Comparison of ENCODE assay signal across 9 cellular contexts in the genomic region with DNA sequence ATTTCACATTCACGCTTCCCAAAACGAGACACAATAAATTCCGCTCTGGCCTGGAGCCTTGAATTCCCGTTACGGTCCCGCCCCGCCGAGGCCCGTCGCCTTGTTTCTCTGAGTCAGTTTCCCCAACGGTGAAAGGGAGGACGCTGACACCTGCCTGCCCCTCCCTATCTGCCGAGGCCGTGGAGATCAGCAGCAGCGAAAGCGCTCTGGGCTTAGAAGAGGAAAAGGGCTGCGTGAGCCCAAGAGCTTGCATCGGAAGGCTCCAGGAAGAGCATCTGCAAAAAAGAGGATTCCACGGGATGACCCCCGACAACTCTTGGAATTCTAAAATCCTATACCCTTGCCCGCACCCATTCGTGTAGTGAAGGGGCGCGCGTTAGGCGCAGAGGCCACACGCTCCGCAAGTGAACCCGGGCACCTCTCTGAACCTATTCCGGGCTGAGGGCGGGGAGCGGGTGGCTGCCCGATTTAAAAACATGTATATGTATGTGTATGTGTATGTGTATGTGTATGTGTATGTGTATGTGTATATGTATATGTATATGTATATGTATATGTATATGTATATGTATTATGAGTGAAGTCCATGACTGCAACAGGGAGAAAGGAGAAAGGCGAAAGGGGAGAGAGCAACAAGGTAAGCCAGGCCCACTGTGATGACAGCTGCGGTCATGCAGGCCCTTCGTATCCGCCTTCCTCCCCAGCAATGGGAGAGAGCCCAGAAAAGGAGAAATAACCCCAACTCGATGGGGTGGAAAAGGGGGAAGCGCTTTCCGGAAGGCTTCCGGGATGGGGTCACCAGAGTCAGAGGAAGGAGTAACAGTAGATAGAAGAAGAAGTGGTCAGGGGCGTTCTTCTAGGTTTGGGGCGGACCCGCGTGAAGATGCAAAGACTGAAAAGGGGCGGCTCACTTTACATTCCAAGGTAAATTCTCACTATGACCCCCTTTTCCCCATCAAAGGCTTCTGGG. TPM values are rescaled to one million over a fixed set of nuclear protein-coding genes. Genes with fewer than 3 reads are reported as not detected.
DNase-seq lines count a peak whose midpoint lies in the region; ATAC-seq and TF ChIP-seq lines count a peak whose summit lies in the region.
"Had no signal": no experiment of that assay in that cellular context is flagged by ENCODE, and none has a peak within 500 bp of the region (broad histone marks: within the 10 kb centered on the region; RNA-seq: fewer than 3 reads in every experiment).

No MANE protein-coding gene starts in this region.

- no peak overlapping the region for H2BK15ac ChIP-seq in H9 (ENCODE audit: low read depth, low read length)

- BruUV-seq in Panc1 (replicated peaks; lab: Mats Ljungman, UMichigan), result TSS peak; percentile 97

- H3K4me1 Mint-ChIP-seq in CD4-positive, CD25-positive, alpha-beta regulatory T cell, result peaks cover 14 to 45% (median 28%) of the 10 kb centered on the region in 4 donors
- H3K4me1 Mint-ChIP-seq in H9, result peaks cover 20 to 21% of the 10 kb centered on the region in 2 experiments

- POLR2A ChIA-PET in Panc1 (lab: Charles Lee), result interaction anchor here (0.6 kb wide), 2 partner anchors 37 to 195 kb away, joined by 3 to 4 read pairs; no protein-coding TSS in a partner anchor

- H2BK12ac ChIP-seq in H9 (ENCODE audit: insufficient read length, low read depth, low read length), result no peak overlapping the region

- ATAC-seq in CD4-positive, CD25-positive, alpha-beta regulatory T cell (ENCODE audit: low read depth in 2 of 2), result peak; percentile 4 to 14
- ATAC-seq in Panc1, result peak; percentile 19
- ATAC-seq in heart left ventricle, result peak; percentile 12 to 47 (median 23)
- ATAC-seq in GM21529 (IDR thresholded peaks at IDR 0.05; ENCODE audit: unreplicated experiment), result no peak

- H3K79me1 ChIP-seq in H9 (ENCODE audit: insufficient read depth, low read depth, low read length, poor library complexity, severe bottlenecking), result peaks cover 5% of the 10 kb centered on the region

- TF ChIP-seq CTCF in H9 (conservative IDR thresholded peaks at IDR 0.05) (no peak), Panc1 (IDR thresholded peaks at IDR 0.05) (no peak), heart left ventricle (IDR thresholded peaks at IDR 0.05) (no peak), sigmoid colon (IDR thresholded peaks at IDR 0.05) (no peak)

- no peak overlapping the region for H2BK20ac ChIP-seq in H9 (ENCODE audit: low read depth, low read length, poor library complexity, severe bottlenecking)

- H4K91ac ChIP-seq in H9 (ENCODE audit: insufficient read length, low read depth, low read length), result no peak overlapping the region

- no peak overlapping the region for H3K56ac ChIP-seq in H9 (ENCODE audit: insufficient read length, low read depth, low read length)

- peak overlapping the region; percentile 27 for H3K9ac ChIP-seq in H9 (ENCODE audit: extremely low read depth, insufficient read length, low read length)

- peaks cover 10% of the 10 kb centered on the region; the same call in 1 of the 2 replicates for H3K79me2 ChIP-seq in H9 (ENCODE audit: insufficient read depth, low read length)

- H2BK5ac ChIP-seq in H9 (ENCODE audit: insufficient read length, low read length), result no peak overlapping the region

- no peaks in the 10 kb centered on the region for H3K9me3 ChIP-seq in CD4-positive, CD25-positive, alpha-beta regulatory T cell (ENCODE audit: control insufficient read depth in 2 of 2, low read length in 2 of 2)
- H3K9me3 ChIP-seq in H9 (ENCODE audit: control insufficient read depth, low read depth, low read length) (no peaks in the 10 kb centered on the region), Panc1 (ENCODE audit: control insufficient read depth, insufficient read depth, low read depth, low read length) (no peaks in the 10 kb centered on the region), heart left ventricle (no peaks in the 10 kb centered on the region), sigmoid colon (no peaks in the 10 kb centered on the region)

- in situ Hi-C loops in Panc1 (cut with HindIII; ENCODE audit: low pct_unique_long_range_greater_than_20kb, low sequenced_read_pairs), result loop anchor here (25.0 kb wide), 1 partner anchor 100 kb away; no protein-coding TSS in a partner anchor

- H3K27me3 ChIP-seq in CD4-positive, CD25-positive, alpha-beta regulatory T cell (ENCODE audit: control insufficient read depth, insufficient read depth, low read length), result no peaks in the 10 kb centered on the region
- H3K27me3 ChIP-seq in H9 (ENCODE audit: insufficient read depth, low read length), result no peaks in the 10 kb centered on the region
- H3K27me3 ChIP-seq in Panc1 (ENCODE audit: control insufficient read depth, insufficient read depth, low read length), result no peaks in the 10 kb centered on the region
- no peaks in the 10 kb centered on the region for H3K27me3 ChIP-seq in heart left ventricle
- H3K27me3 ChIP-seq in sigmoid colon, result no peaks in the 10 kb centered on the region

- peaks cover 12% of the 10 kb centered on the region for H3K23me2 ChIP-seq in H9 (ENCODE audit: insufficient read length, low read depth, low read length, poor library complexity, severe bottlenecking)

- H3K14ac ChIP-seq in H9 (ENCODE audit: insufficient read depth, low read length), result no peak overlapping the region

- no peak overlapping the region for H2BK120ac ChIP-seq in H9 (ENCODE audit: low read depth, low read length, poor library complexity, severe bottlenecking)

- H3K18ac ChIP-seq in H9 (ENCODE audit: insufficient read length, low read depth, low read length), result no peak overlapping the region

- H3K36me3 Mint-ChIP-seq in CD4-positive, CD25-positive, alpha-beta regulatory T cell, result no peaks in the 10 kb centered on the region
- peaks cover 0 to 4% (median 2%) of the 10 kb centered on the region in 3 experiments; a peak in 4 of 7 replicates for H3K36me3 Mint-ChIP-seq in H9 (ENCODE audit: insufficient read depth in 1 of 3, low read depth in 3 of 3)

- H4K20me1 ChIP-seq in H9 (ENCODE audit: control insufficient read depth, insufficient read depth, insufficient read length), result no peaks in the 10 kb centered on the region

- H3K23ac ChIP-seq in H9 (ENCODE audit: insufficient read length, low read depth, low read length), result no peak overlapping the region

- peaks cover 10% of the 10 kb centered on the region for H3K27me3 Mint-ChIP-seq in CD4-positive, CD25-positive, alpha-beta regulatory T cell
- H3K27me3 Mint-ChIP-seq in H9 (ENCODE audit: low read depth), result no peaks in the 10 kb centered on the region

- H3K27ac Mint-ChIP-seq in CD4-positive, CD25-positive, alpha-beta regulatory T cell, result peak overlapping the region; percentile 90 to 99 (median 99)
- peak overlapping the region in 2 of 3 experiments; percentile 78 to 83; a peak in 4 of 7 replicates for H3K27ac Mint-ChIP-seq in H9

- H3K36me3 ChIP-seq in CD4-positive, CD25-positive, alpha-beta regulatory T cell (ENCODE audit: control insufficient read depth, insufficient read depth, low read length), result no peaks in the 10 kb centered on the region
- H3K36me3 ChIP-seq in Panc1 (ENCODE audit: control insufficient read depth, insufficient read depth, low read length) (peaks cover 2% of the 10 kb centered on the region; the same call in 1 of the 2 replicates), heart left ventricle (no peaks in the 10 kb centered on the region), sigmoid colon (no peaks in the 10 kb centered on the region)

- DNase-seq in CD4-positive, CD25-positive, alpha-beta regulatory T cell, result peak in 2 of 3 donors; percentile 48 to 74
- DNase-seq in H9, result no peak
- no peak for DNase-seq in Panc1 (ENCODE audit: low read depth, low spot score)
- peak; percentile 63 for DNase-seq in activated naive CD4-positive, alpha-beta T cell treated with anti-CD3 and anti-CD28 coated beads, Interleukin-2, amount 50 U/mL, for 16 hours
- peak; percentile 45 to 80 (median 56) for DNase-seq in heart left ventricle
- DNase-seq in sigmoid colon, result peak; percentile 77
- DNase-seq in NK-92 treated with Interleukin-12 subunit alpha and Interleukin-12 subunit beta, amount 100 ng/mL, for 24 hours (lab: John Stamatoyannopoulos, UW), result no peak

- CTCF ChIA-PET in Panc1 (lab: Charles Lee), result interaction anchor here (0.5 to 0.6 kb wide), 2 partner anchors 47 to 135 kb away, joined by 3 read pairs; no protein-coding TSS in a partner anchor

- whole genome bisulfite sequencing in H9 (ENCODE audit: extremely low coverage, insufficient read length, low lambda C conversion rate), result no CpG with 5 or more reads among the region's 46 CpGs
- 20 to 29% (median 23%) methylated on average over 34 to 46 of the region's 46 CpGs for WGBS in heart left ventricle, 4 donors
- 17 to 21% methylated on average over 46 of the region's 46 CpGs for WGBS in sigmoid colon, 2 donors

- peak overlapping the region; percentile 89 for H3K27ac ChIP-seq in CD4-positive, CD25-positive, alpha-beta regulatory T cell (ENCODE audit: insufficient read depth, low read length, poor library complexity, severe bottlenecking)
- H3K27ac ChIP-seq in H9 (ENCODE audit: insufficient read length, low read depth, low read length) (no peak overlapping the region), Panc1 (ENCODE audit: low read length) (peak overlapping the region; percentile 90), heart left ventricle (peak overlapping the region; percentile 75 to 95 (median 91)), sigmoid colon (peak overlapping the region; percentile 85 to 95 (median 92))

- peaks cover 31% of the 10 kb centered on the region for H3K4me1 ChIP-seq in CD4-positive, CD25-positive, alpha-beta regulatory T cell (ENCODE audit: control insufficient read depth, insufficient read depth, low read length, poor library complexity, severe bottlenecking)
- H3K4me1 ChIP-seq in H9 (ENCODE audit: insufficient read depth, low read length), result peaks cover 4% of the 10 kb centered on the region; the same call in 1 of the 2 replicates
- peaks cover 4% of the 10 kb centered on the region; the same call in 1 of the 2 replicates for H3K4me1 ChIP-seq in Panc1 (ENCODE audit: control insufficient read depth, insufficient read depth, low read length)
- peaks cover 0 to 48% (median 26%) of the 10 kb centered on the region in 12 donors for H3K4me1 ChIP-seq in heart left ventricle
- H3K4me1 ChIP-seq in sigmoid colon, result peaks cover 0 to 35% (median 27%) of the 10 kb centered on the region in 4 donors

- no peak overlapping the region for H3T11ph ChIP-seq in H9 (ENCODE audit: low read length)

- H3K4me3 ChIP-seq in CD4-positive, CD25-positive, alpha-beta regulatory T cell (ENCODE audit: low read depth, low read length), result peak overlapping the region; percentile 93
- H3K4me3 ChIP-seq in Panc1 (ENCODE audit: low read depth in 2 of 2, low read length in 2 of 2) (peak overlapping the region; percentile 69 to 70), heart left ventricle (peak overlapping the region; percentile 48 to 99 (median 92)), sigmoid colon (peak overlapping the region; percentile 86 to 95 (median 90))

- no peak overlapping the region for H2AK5ac ChIP-seq in H9 (ENCODE audit: insufficient read length, low read length)

- no peak for TF ChIP-seq EP300 in sigmoid colon (IDR thresholded peaks at IDR 0.05)

- peak overlapping the region; percentile 93 to 99 (median 98) for H3K4me3 Mint-ChIP-seq in CD4-positive, CD25-positive, alpha-beta regulatory T cell
- H3K4me3 Mint-ChIP-seq in H9, result peak overlapping the region; percentile 88 to 92

- TF ChIP-seq POLR2A in heart left ventricle (IDR thresholded peaks at IDR 0.05) (no peak), sigmoid colon (IDR thresholded peaks at IDR 0.05) (no peak)

- H3K9me3 Mint-ChIP-seq in CD4-positive, CD25-positive, alpha-beta regulatory T cell, result no peaks in the 10 kb centered on the region
- 0 out of 5 replicates have a peak, but pooled peaks cover 0 to 2% of the 10 kb centered on the region in 2 experiments for H3K9me3 Mint-ChIP-seq in H9

- H2AFZ ChIP-seq in H9 (ENCODE audit: low read length), result peak overlapping the region; percentile 1

- H4K5ac ChIP-seq in H9 (ENCODE audit: insufficient read length, low read depth, low read length), result no peak overlapping the region

- peak overlapping the region; percentile 91 for H3K4me2 ChIP-seq in H9 (ENCODE audit: insufficient read depth, insufficient read length, low read length)

- H3K4ac ChIP-seq in H9 (ENCODE audit: low read depth, low read length), result no peak overlapping the region

- no peak overlapping the region for H4K8ac ChIP-seq in H9 (replicated peaks; ENCODE audit: insufficient read length, low read depth, low read length)

- intact Hi-C loops in Panc1 (cut with micrococcal nuclease; ENCODE audit: unreplicated experiment), result no loop called here
- intact Hi-C loops in heart left ventricle (cut with DNase I), result loop anchor here in 3 of 10 donors (5.0 kb wide), 5 partner anchors 40 to 1105 kb away; partner anchors contain the start of gene RPS19BP1 (in 1 of the 3)
- intact Hi-C loops in sigmoid colon (cut with DNase I), result loop anchor here (5.0 kb wide), 2 partner anchors 130 to 265 kb away; partner anchors contain the start of gene SGSM3

RNA-seq across cellular contexts. Expression of gene MRTFA, which starts 0.9 kb away (rescaled TPM):
- total RNA-seq in CD4-positive, CD25-positive, alpha-beta regulatory T cell, result 94.5 TPM
- 10 to 100 TPM; 11.3 to 17.4 (median 14.9) TPM for polyA plus RNA-seq in CD4-positive, CD25-positive, alpha-beta regulatory T cell
- total RNA-seq in H9 (2021) (38.1 and 44.4 TPM in 2 replicates), Panc1 (2021; ENCODE audit: unreplicated experiment) (62.1 TPM), heart left ventricle (10 to 100 TPM; 14.0 to 52.6 (median 28.4) TPM), sigmoid colon (100 to 1,000 TPM in 1 of 4 donors, 10 to 100 TPM in 3; 19.6 to 104 (median 72.1) TPM)
- 44.0 TPM for polyA plus RNA-seq in Panc1 (2012; ENCODE audit: insufficient read length)
- polyA plus RNA-seq in heart left ventricle (10 to 100 TPM; 16.0 to 26.9 TPM), sigmoid colon (10 to 100 TPM; 10.8 to 29.2 (median 10.9) TPM)

RNA-seq across cellular contexts. Expression of gene MCHR1, which starts 41.8 kb away (rescaled TPM):
- not detected for total RNA-seq in CD4-positive, CD25-positive, alpha-beta regulatory T cell
- polyA plus RNA-seq in CD4-positive, CD25-positive, alpha-beta regulatory T cell, result not detected
- total RNA-seq in H9 (2021) (2.8 and 2.9 TPM in 2 replicates), Panc1 (2021; ENCODE audit: unreplicated experiment) (not detected), heart left ventricle (under 1 TPM in 5 of 9 donors, not detected in 4; 0.09 to 0.96 (median 0.45) TPM), sigmoid colon (under 1 TPM in 1 of 4 donors, not detected in 3; 0.28 TPM)
- polyA plus RNA-seq in Panc1 (2012; ENCODE audit: insufficient read length), result 0.25 TPM
- polyA plus RNA-seq in heart left ventricle (under 1 TPM; 0.23 to 0.35 TPM), sigmoid colon (under 1 TPM in 2 of 3 donors, not detected in 1; 0.44 to 0.60 TPM)
- total RNA-seq: NCI-H460 had no signal

Comparison
In these comparisons a context has a peak if more than half of its experiments do, and no peak if none do; other contexts are left out.
1. DNase-seq: peak in CD4-positive, CD25-positive, alpha-beta regulatory T cell (2 of 3), activated naive CD4-positive, alpha-beta T cell treated with anti-CD3 and anti-CD28 coated beads, Interleukin-2, amount 50 U/mL, for 16 hours (single experiment), heart left ventricle (5 of 5) and sigmoid colon (single experiment); none in H9 (single experiment), Panc1 (single experiment) and NK-92 treated with Interleukin-12 subunit alpha and Interleukin-12 subunit beta, amount 100 ng/mL, for 24 hours (single experiment).
2. Peak in every context shown above with its lines, with median percentiles within 50 percentile points of each other: H3K4me3 ChIP-seq.